29 cellular contexts compared by ENCODE assay signal in genomic region chr2:61057562-61057961, GRCh38.
"Had no signal": no experiment of that assay in that cellular context is flagged by ENCODE, and none has a peak within 500 bp of the region (broad histone marks: within the 10 kb centered on the region; RNA-seq: fewer than 3 reads in every experiment).

No MANE protein-coding gene starts in this region.

- H3K4me1 Mint-ChIP-seq: activated B cell treated with CpG ODN at 0.5 μM for 24 hours; activated naive CD8-positive, alpha-beta T cell treated with anti-CD3 and anti-CD28 coated beads for 36 hours; activated naive CD8-positive, alpha-beta T cell treated with anti-CD3 and anti-CD28 coated beads, Interleukin-2, amount 50 U/mL, for 24 hours had no signal

- H3K9me3 Mint-ChIP-seq: activated B cell treated with CpG ODN at 0.5 μM for 24 hours; activated CD8-positive, alpha-beta T cell treated with anti-CD3 and anti-CD28 coated beads for 36 hours; activated naive CD4-positive, alpha-beta T cell treated with anti-CD3 and anti-CD28 coated beads for 36 hours; activated naive CD4-positive, alpha-beta T cell treated with anti-CD3 and anti-CD28 coated beads, Interleukin-2, amount 50 U/mL, for 24 hours; activated naive CD8-positive, alpha-beta T cell treated with anti-CD3 and anti-CD28 coated beads for 36 hours; activated naive CD8-positive, alpha-beta T cell treated with anti-CD3 and anti-CD28 coated beads, Interleukin-2, amount 50 U/mL, for 24 hours; activated T-cell treated with anti-CD3 and anti-CD28 coated beads, Interleukin-2, amount 50 U/mL, for 4 hours; activated T-helper 2 cell treated with anti-CD3 and anti-CD28 coated beads, Interferon-gamma antibody, Interleukin-2, Interleukin-4, amounts not matched to agents 10 μg/mL and 5 μg/mL and 100 μg/mL, durations not matched to agents 14 hours and 24 hours and 36 hours had no signal

- H3K4me3 ChIP-seq: adrenal gland, body of pancreas, colonic mucosa, heart left ventricle had no signal

- H3K27me3 Mint-ChIP-seq: activated B cell treated with CpG ODN at 0.5 μM for 24 hours; activated CD8-positive, alpha-beta T cell treated with anti-CD3 and anti-CD28 coated beads for 36 hours; activated naive CD4-positive, alpha-beta T cell treated with anti-CD3 and anti-CD28 coated beads, Interleukin-2, amount 50 U/mL, for 24 hours; activated naive CD8-positive, alpha-beta T cell treated with anti-CD3 and anti-CD28 coated beads for 36 hours; activated naive CD8-positive, alpha-beta T cell treated with anti-CD3 and anti-CD28 coated beads, Interleukin-2, amount 50 U/mL, for 24 hours had no signal

- H3K4me3 Mint-ChIP-seq: activated B cell treated with CpG ODN at 0.5 μM for 24 hours; activated CD8-positive, alpha-beta T cell treated with anti-CD3 and anti-CD28 coated beads for 36 hours; activated naive CD4-positive, alpha-beta T cell treated with anti-CD3 and anti-CD28 coated beads for 36 hours; activated naive CD4-positive, alpha-beta T cell treated with anti-CD3 and anti-CD28 coated beads, Interleukin-2, amount 50 U/mL, for 24 hours; activated naive CD8-positive, alpha-beta T cell treated with anti-CD3 and anti-CD28 coated beads for 36 hours; activated naive CD8-positive, alpha-beta T cell treated with anti-CD3 and anti-CD28 coated beads, Interleukin-2, amount 50 U/mL, for 24 hours; activated T-cell treated with anti-CD3 and anti-CD28 coated beads, Interleukin-2, amount 50 U/mL, for 4 hours had no signal

- H3K27ac ChIP-seq: adrenal gland, body of pancreas, colonic mucosa, heart left ventricle, VCaP had no signal

- H3K9me3 ChIP-seq: adrenal gland, body of pancreas, colonic mucosa, heart left ventricle had no signal

- DNase-seq: activated B cell treated with CpG ODN at 0.5 μM for 24 hours; activated CD4-positive, alpha-beta T cell treated with anti-CD3 and anti-CD28 coated beads for 48 hours; activated CD4-positive, alpha-beta T cell treated with anti-CD3 and anti-CD28 coated beads, Interleukin-2, amount 50 U/mL, for 1 hour; activated CD4-positive, alpha-beta T cell treated with anti-CD3 and anti-CD28 coated beads, Interleukin-2, amount 50 U/mL, for 48 hours; activated CD8-positive, alpha-beta memory T cell treated with anti-CD3 and anti-CD28 coated beads for 24 hours; activated CD8-positive, alpha-beta T cell treated with anti-CD3 and anti-CD28 coated beads for 36 hours; activated effector memory CD4-positive, alpha-beta T cell treated with anti-CD3 and anti-CD28 coated beads, Interleukin-2, amount 50 U/mL, for 16 hours; activated naive CD4-positive, alpha-beta T cell treated with anti-CD3 and anti-CD28 coated beads for 36 hours; activated naive CD8-positive, alpha-beta T cell treated with anti-CD3 and anti-CD28 coated beads for 36 hours; activated naive CD8-positive, alpha-beta T cell treated with anti-CD3 and anti-CD28 coated beads, Interleukin-2, amount 50 U/mL, for 24 hours; activated T-cell treated with anti-CD3 and anti-CD28 coated beads, Interleukin-2, amount 50 U/mL, for 4 hours; adrenal gland; amygdala; aorta; body of pancreas; central memory CD4-positive, alpha-beta T cell; cerebellar nuclear complex; colonic mucosa; effector CD8-positive, alpha-beta T cell; foreskin fibroblast; glutamatergic neuron; heart left ventricle; hypothalamus; T-helper 2 cell had no signal

- H3K27me3 ChIP-seq: adrenal gland, body of pancreas, colonic mucosa, heart left ventricle had no signal

- H3K4me1 ChIP-seq: adrenal gland, colonic mucosa had no signal

- ATAC-seq: activated CD4-positive, CD25-positive, alpha-beta regulatory T cell treated with anti-CD3 and anti-CD28 coated beads, Interleukin-2, amount 50 U/mL, for 24 hours; activated CD8-positive, alpha-beta T cell treated with anti-CD3 and anti-CD28 coated beads for 36 hours; activated naive CD8-positive, alpha-beta T cell treated with anti-CD3 and anti-CD28 coated beads, Interleukin-2, amount 50 U/mL, for 24 hours; activated T-cell treated with anti-CD3 and anti-CD28 coated beads, Interleukin-2, amount 50 U/mL, for 4 hours; body of pancreas; esophagus mucosa; heart left ventricle had no signal

- H3K36me3 ChIP-seq: adrenal gland, colonic mucosa had no signal

- H3K27ac Mint-ChIP-seq: activated B cell treated with CpG ODN at 0.5 μM for 24 hours; activated CD8-positive, alpha-beta T cell treated with anti-CD3 and anti-CD28 coated beads for 36 hours; activated naive CD4-positive, alpha-beta T cell treated with anti-CD3 and anti-CD28 coated beads for 36 hours; activated naive CD4-positive, alpha-beta T cell treated with anti-CD3 and anti-CD28 coated beads, Interleukin-2, amount 50 U/mL, for 24 hours; activated naive CD8-positive, alpha-beta T cell treated with anti-CD3 and anti-CD28 coated beads for 36 hours; activated naive CD8-positive, alpha-beta T cell treated with anti-CD3 and anti-CD28 coated beads, Interleukin-2, amount 50 U/mL, for 24 hours; activated T-helper 2 cell treated with anti-CD3 and anti-CD28 coated beads, Interferon-gamma antibody, Interleukin-2, Interleukin-4, amounts not matched to agents 10 μg/mL and 5 μg/mL and 100 μg/mL, durations not matched to agents 14 hours and 24 hours and 36 hours had no signal
